Comparison of ENCODE assay signal across 1 cellular context in the genomic region with DNA sequence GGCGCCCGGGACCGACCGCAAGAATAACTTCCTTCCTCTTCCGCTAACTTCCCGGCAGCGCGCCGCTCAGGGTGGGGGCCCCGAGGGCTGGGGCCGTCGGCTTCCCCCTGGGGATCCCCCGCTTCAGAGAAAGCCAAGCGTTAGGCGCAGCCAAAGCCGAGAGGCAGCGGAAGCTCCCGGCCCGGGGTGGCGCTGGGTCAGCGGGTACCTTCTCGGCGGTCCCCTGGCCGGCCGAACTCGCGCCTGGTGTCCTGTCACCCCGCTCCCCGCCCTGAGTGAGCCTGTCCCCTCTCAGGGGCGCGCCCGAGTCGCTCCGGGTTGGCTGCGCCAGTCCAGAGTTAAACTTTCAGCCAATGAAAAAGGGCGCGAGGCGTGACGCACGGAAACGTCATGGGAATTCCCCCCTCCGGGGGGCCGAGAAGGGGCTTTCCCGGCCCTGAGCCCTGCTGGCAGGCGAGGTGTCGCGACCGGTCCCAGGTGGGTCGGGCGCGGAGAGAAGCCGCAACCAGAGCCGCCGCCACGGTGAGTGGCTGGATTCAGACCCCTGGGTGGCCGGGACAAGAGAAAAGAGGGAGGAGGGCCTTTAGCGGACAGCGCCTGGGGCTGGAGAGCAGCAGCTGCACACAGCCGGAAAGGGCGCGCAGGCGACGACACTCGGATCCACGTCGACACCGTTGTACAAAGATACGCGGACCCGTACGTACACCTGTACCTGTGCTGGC.
TF ChIP-seq lines count a peak whose summit lies in the region.

No MANE protein-coding gene starts in this region.

TF ChIP-seq in endothelial cell of umbilical vein, 7 proteins besides CTCF, POLR2A, EP300 and RAD21 (continued from another document):
- no peak for TF ChIP-seq EZH2 (IDR thresholded peaks at IDR 0.05; ENCODE audit: borderline replicate concordance, low read depth, low read length, severe bottlenecking)
